1 cellular context compared by ENCODE assay signal in the genomic region with DNA sequence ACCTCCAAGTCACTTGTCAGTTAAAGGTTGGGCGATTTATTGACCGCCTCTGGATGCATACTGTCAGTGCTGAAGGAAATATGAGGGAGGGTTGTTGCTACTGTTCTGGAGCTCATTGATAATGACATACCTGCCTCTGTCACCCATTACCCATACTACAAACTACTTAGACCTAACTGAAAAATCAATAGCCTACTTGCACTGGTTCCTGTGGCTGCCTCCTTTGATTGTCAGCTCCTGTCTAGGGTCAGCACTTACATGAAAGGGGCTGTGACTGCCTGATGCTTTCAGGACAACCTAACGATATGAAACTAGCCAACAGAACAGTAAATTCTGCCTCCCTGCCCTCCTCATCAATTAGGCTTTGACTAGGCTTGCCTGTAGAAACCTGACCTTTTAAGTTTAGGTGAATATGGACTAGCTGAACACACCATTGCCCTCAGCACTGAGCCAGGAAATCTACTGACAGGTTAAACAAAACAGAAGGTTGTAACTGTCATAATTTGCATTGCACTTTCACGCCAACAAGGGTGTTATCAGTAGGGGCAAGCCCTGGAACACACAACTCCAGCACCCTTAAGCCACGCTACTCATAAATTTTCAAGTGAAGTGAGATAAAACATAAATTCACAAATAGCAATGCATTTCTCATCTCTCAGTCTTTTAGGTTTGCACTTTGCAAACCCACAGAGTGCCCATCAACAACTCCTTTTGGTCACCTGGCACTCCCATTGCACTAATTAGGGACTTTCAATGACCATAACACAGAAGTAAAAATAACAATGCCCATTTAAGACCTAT.
TF ChIP-seq lines count a peak whose summit lies in the region.

No MANE protein-coding gene starts in this region.

TF ChIP-seq in HEK293, 187 proteins besides CTCF, POLR2A, EP300 and RAD21 (continued from another document):
- TF ChIP-seq, protein P1, sequence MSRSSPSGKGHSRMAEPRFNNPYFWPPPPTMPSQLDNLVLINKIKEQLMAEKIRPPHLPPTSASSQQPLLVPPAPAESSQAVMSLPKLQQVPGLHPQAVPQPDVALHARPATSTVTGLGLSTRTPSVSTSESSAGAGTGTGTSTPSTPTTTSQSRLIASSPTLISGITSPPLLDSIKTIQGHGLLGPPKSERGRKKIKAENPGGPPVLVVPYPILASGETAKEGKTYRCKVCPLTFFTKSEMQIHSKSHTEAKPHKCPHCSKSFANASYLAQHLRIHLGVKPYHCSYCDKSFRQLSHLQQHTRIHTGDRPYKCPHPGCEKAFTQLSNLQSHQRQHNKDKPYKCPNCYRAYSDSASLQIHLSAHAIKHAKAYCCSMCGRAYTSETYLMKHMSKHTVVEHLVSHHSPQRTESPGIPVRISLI (tag by site-specific recombination; IDR thresholded peaks at IDR 0.05) = no peak
- TF ChIP-seq ZNF274 (IDR thresholded peaks at IDR 0.05; ENCODE audit: low read length) (no peak), ZNF274 (tag by site-specific recombination; IDR thresholded peaks at IDR 0.05; ENCODE audit: borderline replicate concordance) (no peak), ZNF416 (tag by site-specific recombination; IDR thresholded peaks at IDR 0.05) (no peak), ZNF423 (tag by site-specific recombination; IDR thresholded peaks at IDR 0.05) (no peak), ZBTB20 (tag by site-specific recombination; IDR thresholded peaks at IDR 0.05) (no peak), ZNF561 (tag by site-specific recombination; IDR thresholded peaks at IDR 0.05; ENCODE audit: borderline replicate concordance) (no peak), ZNF621 (tag by site-specific recombination; IDR thresholded peaks at IDR 0.05) (no peak), SP7 (tag by site-specific recombination; IDR thresholded peaks at IDR 0.05) (peak; percentile 80), ZNF184 (tag by site-specific recombination; IDR thresholded peaks at IDR 0.05) (no peak)
- TF ChIP-seq, protein P2, sequence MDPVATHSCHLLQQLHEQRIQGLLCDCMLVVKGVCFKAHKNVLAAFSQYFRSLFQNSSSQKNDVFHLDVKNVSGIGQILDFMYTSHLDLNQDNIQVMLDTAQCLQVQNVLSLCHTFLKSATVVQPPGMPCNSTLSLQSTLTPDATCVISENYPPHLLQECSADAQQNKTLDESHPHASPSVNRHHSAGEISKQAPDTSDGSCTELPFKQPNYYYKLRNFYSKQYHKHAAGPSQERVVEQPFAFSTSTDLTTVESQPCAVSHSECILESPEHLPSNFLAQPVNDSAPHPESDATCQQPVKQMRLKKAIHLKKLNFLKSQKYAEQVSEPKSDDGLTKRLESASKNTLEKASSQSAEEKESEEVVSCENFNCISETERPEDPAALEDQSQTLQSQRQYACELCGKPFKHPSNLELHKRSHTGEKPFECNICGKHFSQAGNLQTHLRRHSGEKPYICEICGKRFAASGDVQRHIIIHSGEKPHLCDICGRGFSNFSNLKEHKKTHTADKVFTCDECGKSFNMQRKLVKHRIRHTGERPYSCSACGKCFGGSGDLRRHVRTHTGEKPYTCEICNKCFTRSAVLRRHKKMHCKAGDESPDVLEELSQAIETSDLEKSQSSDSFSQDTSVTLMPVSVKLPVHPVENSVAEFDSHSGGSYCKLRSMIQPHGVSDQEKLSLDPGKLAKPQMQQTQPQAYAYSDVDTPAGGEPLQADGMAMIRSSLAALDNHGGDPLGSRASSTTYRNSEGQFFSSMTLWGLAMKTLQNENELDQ (tag by site-specific recombination; IDR thresholded peaks at IDR 0.05; ENCODE audit: low read depth) = no peak
